Comparison of ENCODE assay signal across 8 cellular contexts in the genomic region with DNA sequence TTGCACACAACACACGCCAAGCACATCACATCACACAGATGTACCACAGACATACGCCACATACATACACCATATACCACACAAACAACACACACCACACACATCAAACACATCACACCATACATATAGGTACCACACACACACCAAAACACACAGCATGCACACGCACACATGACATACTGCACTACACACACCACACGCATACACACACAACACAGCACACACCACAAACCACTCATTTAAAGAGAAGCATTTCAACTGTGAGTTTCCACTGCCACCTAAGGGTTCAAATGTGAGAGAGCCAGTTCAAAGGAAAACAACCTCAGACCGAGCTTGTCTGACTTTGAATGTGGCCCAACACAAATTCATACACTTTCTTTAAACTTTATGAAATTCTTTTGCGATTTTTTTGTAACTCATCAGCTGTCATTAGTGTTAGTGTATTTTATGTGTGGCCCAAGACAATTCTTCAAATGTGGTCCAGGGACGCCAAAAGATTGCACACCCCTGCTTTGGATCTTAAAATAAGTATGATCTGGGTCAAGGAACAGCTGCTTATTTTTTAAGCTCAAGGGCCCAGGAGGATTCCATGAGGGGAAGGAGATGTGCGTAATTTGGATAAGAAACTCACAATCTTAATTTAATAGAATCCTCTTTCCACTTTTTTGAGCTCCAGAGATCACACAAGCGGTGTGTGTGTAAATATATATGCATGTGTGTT.
DNase-seq lines count a peak whose midpoint lies in the region; ATAC-seq and TF ChIP-seq lines count a peak whose summit lies in the region.

No MANE protein-coding gene starts in this region.

- no peaks in the 10 kb centered on the region for H3K4me1 ChIP-seq in PC-3 (ENCODE audit: insufficient read depth, low read length)
- peaks cover 25% of the 10 kb centered on the region for H3K4me1 ChIP-seq in left ventricle myocardium inferior
- H3K4me1 ChIP-seq in thyroid gland: peaks cover 0 to 3% of the 10 kb centered on the region in 2 donors
- peaks cover 9% of the 10 kb centered on the region for H3K4me1 ChIP-seq in suprapubic skin

- DNase-seq in AG04450 (ENCODE audit: low read depth, low spot score) (no peak), HT-29 (ENCODE audit: low spot score) (peak; percentile 19), PC-3 (peak; percentile 23), left ventricle myocardium inferior (no peak), thyroid gland (no peak), suprapubic skin (ENCODE audit: low spot score in 2 of 2) (no peak)
- no peak for DNase-seq in stimulated activated CD4-positive, alpha-beta T cell treated with anti-CD3 and anti-CD28 coated beads, Interleukin-2, amount 100 ng/mL, for 48 hours

- H3K36me3 ChIP-seq in PC-3 (ENCODE audit: low read depth, low read length) (no peaks in the 10 kb centered on the region), left ventricle myocardium inferior (no peaks in the 10 kb centered on the region), thyroid gland (no peaks in the 10 kb centered on the region), suprapubic skin (no peaks in the 10 kb centered on the region)

- intact Hi-C loops in PC-3 (cut with micrococcal nuclease): no loop called here
- intact Hi-C loops in left ventricle myocardium inferior (cut with micrococcal nuclease): loop anchor here (2.0 kb wide), 1 partner anchor 497 kb away; no protein-coding TSS in a partner anchor
- intact Hi-C loops in thyroid gland (cut with DNase I): loop anchor here (10.0 kb wide), 1 partner anchor 175 kb away; no protein-coding TSS in a partner anchor

- H3K4me3 ChIP-seq in AG04450 (ENCODE audit: low read depth, low read length) (no peak overlapping the region), PC-3 (ENCODE audit: low read length) (no peak overlapping the region), left ventricle myocardium inferior (no peak overlapping the region), thyroid gland (replicated peaks in 1 of 3) (no peak overlapping the region), suprapubic skin (no peak overlapping the region)

- TF ChIP-seq POLR2A in thyroid gland (IDR thresholded peaks at IDR 0.05) (no peak), suprapubic skin (IDR thresholded peaks at IDR 0.05) (no peak)

- no peaks in the 10 kb centered on the region for H4K20me1 ChIP-seq in PC-3 (ENCODE audit: low read length)

- H3K79me2 ChIP-seq in PC-3 (ENCODE audit: low read length): no peaks in the 10 kb centered on the region

- no peaks in the 10 kb centered on the region for H3K9me2 ChIP-seq in PC-3 (replicated peaks; ENCODE audit: low read length)

- H3K27me3 ChIP-seq in AG04450 (ENCODE audit: control insufficient read depth, insufficient read depth, low read length): peaks cover 4% of the 10 kb centered on the region
- H3K27me3 ChIP-seq in PC-3 (ENCODE audit: low read length): peaks cover 12% of the 10 kb centered on the region
- no peaks in the 10 kb centered on the region for H3K27me3 ChIP-seq in left ventricle myocardium inferior (ENCODE audit: low read depth)
- no peaks in the 10 kb centered on the region for H3K27me3 ChIP-seq in thyroid gland
- H3K27me3 ChIP-seq in suprapubic skin: no peaks in the 10 kb centered on the region

- WGBS in thyroid gland, 2 donors: 64 to 68% methylated on average over 9 of the region's 9 CpGs
- WGBS in suprapubic skin: 73% methylated on average over 9 of the region's 9 CpGs

- no peak overlapping the region for H3K9ac ChIP-seq in PC-3 (ENCODE audit: low read length)

- H3K9me3 ChIP-seq in AG04450 (ENCODE audit: control insufficient read depth, insufficient read depth, low read length): no peaks in the 10 kb centered on the region
- no peaks in the 10 kb centered on the region for H3K9me3 ChIP-seq in PC-3 (ENCODE audit: low read length)
- no peaks in the 10 kb centered on the region for H3K9me3 ChIP-seq in left ventricle myocardium inferior (replicated peaks)
- H3K9me3 ChIP-seq in thyroid gland: no peaks in the 10 kb centered on the region
- H3K9me3 ChIP-seq in suprapubic skin: no peaks in the 10 kb centered on the region

- no peak overlapping the region for H3K27ac ChIP-seq in AG04450 (ENCODE audit: low read depth, low read length)
- no peak overlapping the region for H3K27ac ChIP-seq in PC-3 (ENCODE audit: low read length)
- H3K27ac ChIP-seq in left ventricle myocardium inferior (replicated peaks): no peak overlapping the region
- no peak overlapping the region for H3K27ac ChIP-seq in thyroid gland
- H3K27ac ChIP-seq in suprapubic skin: no peak overlapping the region

- peak; percentile 30; the same call in 1 of the 2 replicates for TF ChIP-seq CTCF in AG04450 (IDR thresholded peaks at IDR 0.05; ENCODE audit: low read depth, low read length)
- peak; percentile 49 for TF ChIP-seq CTCF in PC-3 (conservative IDR thresholded peaks at IDR 0.05; ENCODE audit: low read depth, low read length)
- TF ChIP-seq CTCF in left ventricle myocardium inferior (IDR thresholded peaks at IDR 0.05; ENCODE audit: borderline replicate concordance): peak; percentile 65
- peak in 4 of 6 experiments; percentile 32 to 70 (median 51) for TF ChIP-seq CTCF in thyroid gland (IDR thresholded peaks at IDR 0.05)
- peak in 1 of 2 donors; percentile 21 for TF ChIP-seq CTCF in suprapubic skin (IDR thresholded peaks at IDR 0.05)

- H3F3A ChIP-seq in PC-3 (ENCODE audit: low read length, unreplicated experiment): no peaks in the 10 kb centered on the region

- POLR2A ChIA-PET in AG04450 (lab: Yijun Ruan, JAX) (no interaction called here), PC-3 (lab: Charles Lee; ENCODE audit: unreplicated experiment) (no interaction called here)

- ATAC-seq in PC-3: no peak
- no peak for ATAC-seq in GM19455 (IDR thresholded peaks at IDR 0.05; ENCODE audit: unreplicated experiment)

- H2AFZ ChIP-seq in PC-3 (ENCODE audit: low read length): no peak overlapping the region

- H3K4me2 ChIP-seq in PC-3 (ENCODE audit: low read length): no peak overlapping the region

- TF ChIP-seq EP300 in suprapubic skin (IDR thresholded peaks at IDR 0.05): no peak

- no TSS peak for BruUV-seq in PC-3 (replicated peaks; lab: Mats Ljungman, UMichigan)

- CTCF ChIA-PET in AG04450 (lab: Charles Lee): interaction anchor here (1.2 to 5.1 kb wide), 2 partner anchors 499 to 505 kb away, joined by 3 to 187 read pairs; no protein-coding TSS in a partner anchor
- CTCF ChIA-PET in PC-3 (lab: Charles Lee): interaction anchor here (0.9 to 1.3 kb wide), 2 partner anchors 497 to 502 kb away, joined by 3 to 8 read pairs; no protein-coding TSS in a partner anchor

Comparison
In these comparisons a context has a peak if more than half of its experiments do, and no peak if none do; other contexts are left out.
1. DNase-seq: peak in HT-29 (single experiment) and PC-3 (single experiment); none in AG04450 (single experiment), left ventricle myocardium inferior (single experiment), thyroid gland (0 of 2), suprapubic skin (0 of 2) and stimulated activated CD4-positive, alpha-beta T cell treated with anti-CD3 and anti-CD28 coated beads, Interleukin-2, amount 100 ng/mL, for 48 hours (0 of 2).